18 cellular contexts compared by ENCODE assay signal in the genomic region with DNA sequence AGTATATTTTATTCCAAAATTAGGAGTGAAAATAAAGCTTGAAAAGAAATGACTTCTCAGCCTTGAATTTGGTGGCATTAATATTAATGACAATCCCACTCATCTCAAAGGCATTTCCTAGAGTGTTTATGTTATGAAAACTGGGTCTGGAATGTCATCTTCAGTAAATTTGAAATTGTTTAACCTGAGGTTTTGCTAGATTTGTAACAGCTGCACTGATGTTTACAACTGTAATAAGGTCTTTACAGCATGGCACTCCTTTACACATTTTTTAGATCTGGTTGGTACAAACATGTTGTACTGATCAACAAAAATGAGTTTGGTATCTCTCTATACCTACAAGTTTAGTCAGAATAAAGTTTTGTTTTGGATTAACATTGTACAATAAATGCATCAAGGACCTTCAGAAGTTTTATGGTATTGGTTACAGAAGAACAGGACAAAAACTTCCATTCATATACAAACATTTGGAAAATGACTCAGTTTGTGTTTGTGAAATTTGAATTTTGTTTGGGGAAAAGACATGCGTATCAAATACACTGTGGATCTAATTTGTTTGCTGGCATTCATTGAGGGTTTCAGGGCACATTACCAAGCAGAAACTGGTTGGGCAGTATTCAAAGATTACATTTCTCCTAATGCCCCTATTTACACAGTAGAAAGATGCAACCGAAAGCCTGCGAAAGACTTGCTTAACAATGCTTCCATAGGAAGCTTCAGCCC. TPM values are rescaled to one million over a fixed set of nuclear protein-coding genes. Genes with fewer than 3 reads are reported as not detected.
A peak's percentile ranks its signal among the peaks of the same experiment; 100 is the strongest.
DNase-seq lines count a peak whose midpoint lies in the region; ATAC-seq and TF ChIP-seq lines count a peak whose summit lies in the region.
"Had no signal": no experiment of that assay in that cellular context is flagged by ENCODE, and none has a peak within 500 bp of the region (broad histone marks: within the 10 kb centered on the region; RNA-seq: fewer than 3 reads in every experiment).

No MANE protein-coding gene starts in this region.

- no peak overlapping the region for H2BK15ac ChIP-seq in neuronal stem cell (ENCODE audit: low read length)

- H2BK12ac ChIP-seq in neuronal stem cell (ENCODE audit: low read length) = no peak overlapping the region

- ATAC-seq in HG02938 (IDR thresholded peaks at IDR 0.05; ENCODE audit: unreplicated experiment) (no peak), mucosa of descending colon (no peak), GM18520 (IDR thresholded peaks at IDR 0.05; ENCODE audit: unreplicated experiment) (no peak)
- ATAC-seq: activated T-cell treated with anti-CD3 and anti-CD28 coated beads, Interleukin-2, amount 50 U/mL, for 4 hours had no signal

- intact Hi-C loops in PC-9 (cut with micrococcal nuclease; ENCODE audit: unreplicated experiment) = loop anchor here (5.0 to 10.0 kb wide), 2 partner anchors 39 to 909 kb away; no protein-coding TSS in a partner anchor
- intact Hi-C loops in mucosa of descending colon (cut with DNase I, micrococcal nuclease) = no loop called here

- H3K4me3 ChIP-seq in PC-9 (0 out of 2 replicates have a peak overlapping the region, but pooled peaks have one; percentile 14), fibroblast of lung (replicated peaks in 1 of 4; ENCODE audit: control extremely low read depth in 1 of 4, insufficient read depth in 1 of 4, low read depth in 3 of 4, low read length in 4 of 4) (no peak overlapping the region), neuronal stem cell (ENCODE audit: low read length in 2 of 2) (no peak overlapping the region), mucosa of descending colon (no peak overlapping the region)
- H3K4me3 ChIP-seq: sigmoid colon, thyroid gland had no signal

- H4K20me1 ChIP-seq in PC-9 (ENCODE audit: insufficient read depth) = no peaks in the 10 kb centered on the region
- no peaks in the 10 kb centered on the region for H4K20me1 ChIP-seq in fibroblast of lung (ENCODE audit: control insufficient read depth, extremely low read depth, insufficient read depth, low read length)

- H3F3A ChIP-seq in PC-9 (ENCODE audit: insufficient read depth, low read depth) = peaks cover 6% of the 10 kb centered on the region; the same call in 1 of the 2 replicates

- no peak overlapping the region for H2BK5ac ChIP-seq in neuronal stem cell (ENCODE audit: low read length)

- no peaks in the 10 kb centered on the region; the same call in 1 of the 2 replicates for H3K9me2 ChIP-seq in PC-9 (ENCODE audit: insufficient read depth)

- H3K4me2 ChIP-seq in PC-9 = peak overlapping the region; percentile 20; the same call in 1 of the 2 replicates
- H3K4me2 ChIP-seq in fibroblast of lung (ENCODE audit: extremely low read depth, insufficient read depth, low read length) = peak overlapping the region; percentile 46
- no peak overlapping the region for H3K4me2 ChIP-seq in neuronal stem cell (ENCODE audit: insufficient read depth, low read length, poor library complexity, severe bottlenecking)

- CTCF ChIA-PET in PC-9 (lab: Charles Lee) = no interaction called here

- no peak overlapping the region for H4K91ac ChIP-seq in neuronal stem cell (ENCODE audit: low read depth, low read length, poor library complexity)

- no TSS peak for BruUV-seq in PC-9 (replicated peaks; lab: Mats Ljungman, UMichigan)

- no peaks in the 10 kb centered on the region for H3K27me3 ChIP-seq in PC-9 (ENCODE audit: insufficient read depth, low read depth)
- no peaks in the 10 kb centered on the region for H3K27me3 ChIP-seq in fibroblast of lung (ENCODE audit: control insufficient read depth, insufficient read depth, low read length)
- no peaks in the 10 kb centered on the region for H3K27me3 ChIP-seq in neuronal stem cell (ENCODE audit: control insufficient read depth in 3 of 3, insufficient read depth in 3 of 3, low read depth in 1 of 3, low read length in 3 of 3)
- H3K27me3 ChIP-seq: sigmoid colon, thyroid gland had no signal

- TF ChIP-seq CTCF in PC-9 (conservative IDR thresholded peaks at IDR 0.05) (no peak), fibroblast of lung (conservative IDR thresholded peaks at IDR 0.05 in 1 of 2, IDR thresholded peaks at IDR 0.05 in 1 of 2; ENCODE audit: low read depth in 1 of 2, low read length in 2 of 2) (no peak), mucosa of descending colon (IDR thresholded peaks at IDR 0.05) (no peak)

- H3K9me3 ChIP-seq in PC-9 (ENCODE audit: insufficient read depth, low read depth) (no peaks in the 10 kb centered on the region; the same call in 1 of the 2 replicates), fibroblast of lung (ENCODE audit: control insufficient read depth, insufficient read depth, low read depth, low read length) (no peaks in the 10 kb centered on the region), neuronal stem cell (replicated peaks in 1 of 2; ENCODE audit: control insufficient read depth in 2 of 2, insufficient read depth in 1 of 2, low read depth in 1 of 2, low read length in 2 of 2) (peaks cover 0 to 10% of the 10 kb centered on the region in 2 donors), mucosa of descending colon (no peaks in the 10 kb centered on the region)
- H3K9me3 ChIP-seq: sigmoid colon, thyroid gland had no signal

- H3K4me1 ChIP-seq in PC-9 (replicated peaks; ENCODE audit: insufficient read depth) = peaks cover 14% of the 10 kb centered on the region
- peaks cover 11% of the 10 kb centered on the region for H3K4me1 ChIP-seq in fibroblast of lung (ENCODE audit: control insufficient read depth, extremely low read depth, insufficient read depth, low read length)
- H3K4me1 ChIP-seq in neuronal stem cell (ENCODE audit: control insufficient read depth in 2 of 2, insufficient read depth in 1 of 2, low read depth in 1 of 2, low read length in 2 of 2) = peaks cover 3 to 17% of the 10 kb centered on the region in 2 donors
- peaks cover 12% of the 10 kb centered on the region for H3K4me1 ChIP-seq in mucosa of descending colon (ENCODE audit: low read depth)

- H3K36me3 ChIP-seq in PC-9 (ENCODE audit: low read depth) = no peaks in the 10 kb centered on the region
- H3K36me3 ChIP-seq in fibroblast of lung (ENCODE audit: control insufficient read depth, insufficient read depth, low read length) = no peaks in the 10 kb centered on the region
- H3K36me3 ChIP-seq in neuronal stem cell (replicated peaks in 1 of 2; ENCODE audit: control insufficient read depth in 2 of 2, insufficient read depth in 2 of 2, low read length in 2 of 2) = no peaks in the 10 kb centered on the region
- H3K36me3 ChIP-seq in mucosa of descending colon (ENCODE audit: low read depth) = no peaks in the 10 kb centered on the region
- H3K36me3 ChIP-seq: sigmoid colon, thyroid gland had no signal

- no CpG with 5 or more reads among the region's 3 CpGs for WGBS in neuronal stem cell (ENCODE audit: extremely low coverage in 2 of 2, insufficient read length in 2 of 2, insufficient replicate concordance in 1 of 2), 2 donors

- H2AFZ ChIP-seq in PC-9 (no peak overlapping the region), fibroblast of lung (ENCODE audit: low read length) (no peak overlapping the region), neuronal stem cell (ENCODE audit: low read length) (peak overlapping the region; percentile 59)

- no peak overlapping the region for H4K8ac ChIP-seq in neuronal stem cell (ENCODE audit: low read depth, low read length)

- POLR2A ChIA-PET in PC-9 (lab: Charles Lee; ENCODE audit: unreplicated experiment) = no interaction called here

- no peaks in the 10 kb centered on the region for H3K79me1 ChIP-seq in neuronal stem cell (ENCODE audit: low read depth, low read length)

- H3K79me2 ChIP-seq in PC-9 (ENCODE audit: low read depth) (peaks cover 26% of the 10 kb centered on the region; the same call in 1 of the 2 replicates), fibroblast of lung (ENCODE audit: control insufficient read depth, insufficient read depth, low read length) (peaks cover 4% of the 10 kb centered on the region)

- no peak overlapping the region for H3K23ac ChIP-seq in neuronal stem cell (ENCODE audit: low read depth, low read length, poor library complexity)

- H2BK120ac ChIP-seq in neuronal stem cell (ENCODE audit: low read depth, low read length) = no peak overlapping the region

- H3K4ac ChIP-seq in neuronal stem cell (ENCODE audit: low read length) = no peak overlapping the region

- H3K18ac ChIP-seq in neuronal stem cell (ENCODE audit: low read length) = no peak overlapping the region

- no peak overlapping the region for H3K14ac ChIP-seq in neuronal stem cell (ENCODE audit: low read length)

- DNase-seq in GM03348 (ENCODE audit: low spot score) = peak; percentile 46
- peak in 1 of 2 experiments; percentile 60 for DNase-seq in PC-9
- DNase-seq in fibroblast of lung (ENCODE audit: low read depth in 2 of 2) = peak; percentile 45 to 50
- DNase-seq in neuronal stem cell (ENCODE audit: low spot score) = no peak
- DNase-seq in NK-92 treated with Interleukin-12 subunit alpha and Interleukin-12 subunit beta, amount 100 ng/mL, for 24 hours (lab: John Stamatoyannopoulos, UW) = no peak
- DNase-seq in mucosa of descending colon = no peak
- DNase-seq: activated CD4-positive, alpha-beta T cell treated with anti-CD3 and anti-CD28 coated beads for 48 hours; activated naive CD8-positive, alpha-beta T cell treated with anti-CD3 and anti-CD28 coated beads for 36 hours; activated T-cell treated with anti-CD3 and anti-CD28 coated beads, Interleukin-2, amount 50 U/mL, for 4 hours; H9; mesenchymal stem cell; NCI-H226; SHP77; sigmoid colon; stimulated activated CD4-positive, alpha-beta T cell treated with anti-CD3 and anti-CD28 coated beads, Interleukin-4, amount 100 ng/mL, for 24 hours had no signal

- H3K27ac ChIP-seq in PC-9 (peak overlapping the region; percentile 43), fibroblast of lung (ENCODE audit: insufficient read depth, low read length) (no peak overlapping the region), neuronal stem cell (replicated peaks; ENCODE audit: low read length) (no peak overlapping the region)
- H3K27ac ChIP-seq: sigmoid colon, thyroid gland had no signal

- no peak overlapping the region for H3K9ac ChIP-seq in fibroblast of lung (ENCODE audit: insufficient read depth, low read length)
- H3K9ac ChIP-seq in neuronal stem cell (ENCODE audit: low read depth, low read length, poor library complexity) = no peak overlapping the region

- H2AK5ac ChIP-seq in neuronal stem cell (ENCODE audit: low read depth, low read length) = no peak overlapping the region

RNA-seq across cellular contexts. Expression of a gene that starts 11.6 kb away (rescaled TPM):
- total RNA-seq in PC-9 (2021) (31.5 and 44.7 TPM in 2 replicates), fibroblast of lung (7.4 and 8.9 TPM in 2 replicates), mucosa of descending colon (10 to 100 TPM; 10.7 to 18.0 (median 14.2) TPM)
- polyA plus RNA-seq in fibroblast of lung = 9.0 and 9.2 TPM in 2 replicates
- 4.8 and 6.5 TPM in 2 replicates for polyA plus RNA-seq in fibroblast of lung (2012)
- polyA minus RNA-seq in fibroblast of lung (ENCODE audit: low replicate concordance) = 9.6 and 19.2 TPM in 2 replicates
- polyA plus RNA-seq in neuronal stem cell (2013, experiment 1 of 2) = 7.2 TPM
- 7.0 TPM for polyA plus RNA-seq in neuronal stem cell (2013, experiment 2 of 2)

Comparison
In these comparisons a context has a peak if more than half of its experiments do, and no peak if none do; other contexts are left out.
1. DNase-seq: peak in GM03348 (single experiment) and fibroblast of lung (2 of 2); none in neuronal stem cell (single experiment), NK-92 treated with Interleukin-12 subunit alpha and Interleukin-12 subunit beta, amount 100 ng/mL, for 24 hours (single experiment) and mucosa of descending colon (0 of 3).